ENCODE assay signal across 12 cellular contexts in the genomic region with DNA sequence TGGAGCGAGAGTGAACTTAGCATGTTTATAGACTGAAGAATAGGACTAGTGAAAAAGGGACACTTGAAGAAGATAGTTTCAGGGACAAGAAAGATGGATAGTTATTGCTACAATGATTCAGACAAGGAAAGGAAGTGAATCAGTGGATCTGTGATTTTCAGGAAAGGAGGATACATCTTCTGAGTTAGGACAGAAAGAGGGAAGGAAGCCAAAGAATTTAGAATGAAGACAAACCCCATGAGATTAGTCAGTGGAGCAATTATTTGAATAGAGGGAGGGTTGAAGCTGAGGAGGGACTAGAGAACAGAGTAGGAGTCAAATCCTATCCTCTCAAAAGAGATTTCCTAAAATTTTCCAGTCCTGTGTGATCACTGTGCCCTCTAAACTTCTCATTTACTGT.
DNase-seq lines count a peak whose midpoint lies in the region; ATAC-seq, FAIRE-seq and TF ChIP-seq lines count a peak whose summit lies in the region.
"Had no signal": no experiment of that assay in that cellular context is flagged by ENCODE, and none has a peak within 500 bp of the region (broad histone marks: within the 10 kb centered on the region; RNA-seq: fewer than 3 reads in every experiment).

No MANE protein-coding gene starts in this region.

- TF ChIP-seq RAD21 in HepG2 (CRISPR knock-in tag; IDR thresholded peaks at IDR 0.05): no peak

- no peak overlapping the region for H3K9ac ChIP-seq in HepG2 (ENCODE audit: insufficient read depth, low read depth, low read length)

- in situ Hi-C loops in HepG2 (cut with HindIII; ENCODE audit: extremely low pct_ligation_motif_present, low pct_unique_long_range_greater_than_20kb): no loop called here

- no peak for ATAC-seq in HepG2
- ATAC-seq in HG03354 (IDR thresholded peaks at IDR 0.05; ENCODE audit: poor library complexity, severe bottlenecking, unreplicated experiment): no peak

- H2AFZ ChIP-seq in HepG2 (ENCODE audit: low read length): no peak overlapping the region

- TF ChIP-seq EP300 in sigmoid colon (IDR thresholded peaks at IDR 0.05): no peak
- TF ChIP-seq EP300 in HepG2 (IDR thresholded peaks at IDR 0.05; ENCODE audit: low read depth in 2 of 2, low read length in 2 of 2): no peak
- TF ChIP-seq EP300 in HepG2 (CRISPR knock-in tag; IDR thresholded peaks at IDR 0.05; ENCODE audit: borderline replicate concordance): no peak

- no peaks in the 10 kb centered on the region for H3K79me2 ChIP-seq in HepG2 (ENCODE audit: insufficient read depth, low read length)

- H3K4me1 ChIP-seq in sigmoid colon (peaks cover 0 to 40% (median 21%) of the 10 kb centered on the region in 4 donors), HepG2 (ENCODE audit: insufficient read depth, low read length) (no peaks in the 10 kb centered on the region)

- no peaks in the 10 kb centered on the region for H3K27me3 ChIP-seq in sigmoid colon
- no peaks in the 10 kb centered on the region for H3K27me3 ChIP-seq in HepG2 (ENCODE audit: control insufficient read depth in 1 of 2, insufficient read depth in 2 of 2, low read length in 2 of 2)
- H3K27me3 ChIP-seq: brain microvascular endothelial cell had no signal

- 80 to 86% methylated on average over 1 of the region's 1 CpG for WGBS in sigmoid colon, 2 donors
- 1% methylated on average over 1 of the region's 1 CpG for WGBS in HepG2 (ENCODE audit: low lambda C conversion rate)

- peak; percentile 78 for DNase-seq in GM03348 (ENCODE audit: low spot score)
- peak; percentile 37 for DNase-seq in amniotic stem cell (lab: John Stamatoyannopoulos, UW)
- peak; percentile 68 for DNase-seq in fibroblast of villous mesenchyme (ENCODE audit: low read depth)
- no peak for DNase-seq in sigmoid colon
- DNase-seq in HepG2 (ENCODE audit: low spot score): no peak
- DNase-seq in coronary artery (ENCODE audit: low spot score): no peak
- no peak for DNase-seq in NCI-H2171 (lab: John Stamatoyannopoulos, UW)
- DNase-seq: brain microvascular endothelial cell; CD4-positive, alpha-beta memory T cell; NCI-H345; retina had no signal

- TF ChIP-seq POLR2A in sigmoid colon (IDR thresholded peaks at IDR 0.05) (no peak), HepG2 (IDR thresholded peaks at IDR 0.05; ENCODE audit: insufficient read depth in 1 of 2, low read depth in 2 of 2, low read length in 2 of 2) (no peak)

- no TSS peak for BruUV-seq in HepG2 (replicated peaks; lab: Mats Ljungman, UMichigan)

- H3K4me3 ChIP-seq in fibroblast of villous mesenchyme (ENCODE audit: low read depth, low read length) (no peak overlapping the region), sigmoid colon (no peak overlapping the region), HepG2 (replicated peaks in 1 of 3; ENCODE audit: insufficient read depth in 1 of 3, low read depth in 2 of 3, low read length in 3 of 3) (no peak overlapping the region), coronary artery (no peak overlapping the region)

- H3K4me2 ChIP-seq in HepG2 (ENCODE audit: low read depth, low read length): no peak overlapping the region

- POLR2A ChIA-PET in HepG2 (lab: Yijun Ruan, JAX): no interaction called here

- intact Hi-C loops in sigmoid colon (cut with DNase I) (no loop called here), HepG2 (cut with micrococcal nuclease; ENCODE audit: unreplicated experiment) (no loop called here)

- no peak for TF ChIP-seq CTCF in fibroblast of villous mesenchyme (IDR thresholded peaks at IDR 0.05; ENCODE audit: insufficient read depth, low read depth, low read length)
- no peak for TF ChIP-seq CTCF in sigmoid colon (IDR thresholded peaks at IDR 0.05)
- TF ChIP-seq CTCF in HepG2 (CRISPR knock-in tag; IDR thresholded peaks at IDR 0.05): no peak
- no peak for TF ChIP-seq CTCF in coronary artery (IDR thresholded peaks at IDR 0.05)

- H4K20me1 ChIP-seq in HepG2 (ENCODE audit: insufficient read depth, low read length): no peaks in the 10 kb centered on the region

- H3K9me3 ChIP-seq in sigmoid colon: no peaks in the 10 kb centered on the region
- H3K9me3 ChIP-seq in HepG2 (ENCODE audit: low read length): no peaks in the 10 kb centered on the region

- no peaks in the 10 kb centered on the region for H3K36me3 ChIP-seq in sigmoid colon
- no peaks in the 10 kb centered on the region for H3K36me3 ChIP-seq in HepG2 (replicated peaks in 1 of 2; ENCODE audit: control insufficient read depth in 1 of 2, insufficient read depth in 2 of 2, low read length in 2 of 2)
- H3K36me3 ChIP-seq: brain microvascular endothelial cell had no signal

- CTCF ChIA-PET in HepG2 (lab: Yijun Ruan, JAX; ENCODE audit: low intra/inter-chr PET ratio, low total read pairs): no interaction called here

- FAIRE-seq in HepG2 (lab: Jason Lieb, UNC): no peak

- H3K27ac ChIP-seq in sigmoid colon (peak overlapping the region in 3 of 4 donors; percentile 4 to 27 (median 4)), HepG2 (ENCODE audit: extremely low read length, insufficient read depth, low read length) (no peak overlapping the region), coronary artery (no peak overlapping the region)
- H3K27ac ChIP-seq: brain microvascular endothelial cell had no signal

TF ChIP-seq in HepG2, 621 proteins besides CTCF, POLR2A, EP300 and RAD21:
- no peak for TF ChIP-seq CHD4 (IDR thresholded peaks at IDR 0.05; ENCODE audit: borderline replicate concordance, low read length)
- TF ChIP-seq, protein P1, sequence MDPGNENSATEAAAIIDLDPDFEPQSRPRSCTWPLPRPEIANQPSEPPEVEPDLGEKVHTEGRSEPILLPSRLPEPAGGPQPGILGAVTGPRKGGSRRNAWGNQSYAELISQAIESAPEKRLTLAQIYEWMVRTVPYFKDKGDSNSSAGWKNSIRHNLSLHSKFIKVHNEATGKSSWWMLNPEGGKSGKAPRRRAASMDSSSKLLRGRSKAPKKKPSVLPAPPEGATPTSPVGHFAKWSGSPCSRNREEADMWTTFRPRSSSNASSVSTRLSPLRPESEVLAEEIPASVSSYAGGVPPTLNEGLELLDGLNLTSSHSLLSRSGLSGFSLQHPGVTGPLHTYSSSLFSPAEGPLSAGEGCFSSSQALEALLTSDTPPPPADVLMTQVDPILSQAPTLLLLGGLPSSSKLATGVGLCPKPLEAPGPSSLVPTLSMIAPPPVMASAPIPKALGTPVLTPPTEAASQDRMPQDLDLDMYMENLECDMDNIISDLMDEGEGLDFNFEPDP (CRISPR knock-in tag; conservative IDR thresholded peaks at IDR 0.05): no peak
- TF ChIP-seq, protein P2, sequence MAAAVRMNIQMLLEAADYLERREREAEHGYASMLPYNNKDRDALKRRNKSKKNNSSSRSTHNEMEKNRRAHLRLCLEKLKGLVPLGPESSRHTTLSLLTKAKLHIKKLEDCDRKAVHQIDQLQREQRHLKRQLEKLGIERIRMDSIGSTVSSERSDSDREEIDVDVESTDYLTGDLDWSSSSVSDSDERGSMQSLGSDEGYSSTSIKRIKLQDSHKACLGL (CRISPR knock-in tag; IDR thresholded peaks at IDR 0.05): no peak
- TF ChIP-seq, protein P3, sequence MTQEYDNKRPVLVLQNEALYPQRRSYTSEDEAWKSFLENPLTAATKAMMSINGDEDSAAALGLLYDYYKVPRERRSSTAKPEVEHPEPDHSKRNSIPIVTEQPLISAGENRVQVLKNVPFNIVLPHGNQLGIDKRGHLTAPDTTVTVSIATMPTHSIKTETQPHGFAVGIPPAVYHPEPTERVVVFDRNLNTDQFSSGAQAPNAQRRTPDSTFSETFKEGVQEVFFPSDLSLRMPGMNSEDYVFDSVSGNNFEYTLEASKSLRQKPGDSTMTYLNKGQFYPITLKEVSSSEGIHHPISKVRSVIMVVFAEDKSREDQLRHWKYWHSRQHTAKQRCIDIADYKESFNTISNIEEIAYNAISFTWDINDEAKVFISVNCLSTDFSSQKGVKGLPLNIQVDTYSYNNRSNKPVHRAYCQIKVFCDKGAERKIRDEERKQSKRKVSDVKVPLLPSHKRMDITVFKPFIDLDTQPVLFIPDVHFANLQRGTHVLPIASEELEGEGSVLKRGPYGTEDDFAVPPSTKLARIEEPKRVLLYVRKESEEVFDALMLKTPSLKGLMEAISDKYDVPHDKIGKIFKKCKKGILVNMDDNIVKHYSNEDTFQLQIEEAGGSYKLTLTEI (CRISPR knock-in tag; conservative IDR thresholded peaks at IDR 0.05): no peak
- TF ChIP-seq CENPX (CRISPR knock-in tag; IDR thresholded peaks at IDR 0.05): no peak
- no peak for TF ChIP-seq KLF15 (CRISPR knock-in tag; IDR thresholded peaks at IDR 0.05; ENCODE audit: borderline replicate concordance)
- TF ChIP-seq ZNF317 (CRISPR knock-in tag; IDR thresholded peaks at IDR 0.05): no peak
- TF ChIP-seq, protein P4, sequence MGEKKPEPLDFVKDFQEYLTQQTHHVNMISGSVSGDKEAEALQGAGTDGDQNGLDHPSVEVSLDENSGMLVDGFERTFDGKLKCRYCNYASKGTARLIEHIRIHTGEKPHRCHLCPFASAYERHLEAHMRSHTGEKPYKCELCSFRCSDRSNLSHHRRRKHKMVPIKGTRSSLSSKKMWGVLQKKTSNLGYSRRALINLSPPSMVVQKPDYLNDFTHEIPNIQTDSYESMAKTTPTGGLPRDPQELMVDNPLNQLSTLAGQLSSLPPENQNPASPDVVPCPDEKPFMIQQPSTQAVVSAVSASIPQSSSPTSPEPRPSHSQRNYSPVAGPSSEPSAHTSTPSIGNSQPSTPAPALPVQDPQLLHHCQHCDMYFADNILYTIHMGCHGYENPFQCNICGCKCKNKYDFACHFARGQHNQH (CRISPR knock-in tag; IDR thresholded peaks at IDR 0.05): no peak

Comparison
In these comparisons a context has a peak if more than half of its experiments do, and no peak if none do; other contexts are left out.
1. DNase-seq: peak in GM03348 (single experiment), amniotic stem cell (single experiment) and fibroblast of villous mesenchyme (single experiment); none in sigmoid colon (single experiment), HepG2 (single experiment), coronary artery (single experiment) and NCI-H2171 (single experiment).
2. H3K27ac ChIP-seq: peak in sigmoid colon (3 of 4); none in HepG2 (single experiment) and coronary artery (0 of 2).